ENCODE assay signal across 34 cellular contexts in genomic region chr13:112185466-112185865, GRCh38.
"Had no signal": no experiment of that assay in that cellular context is flagged by ENCODE, and none has a peak within 500 bp of the region (broad histone marks: within the 10 kb centered on the region; RNA-seq: fewer than 3 reads in every experiment).

No MANE protein-coding gene starts in this region.

- H3K27ac Mint-ChIP-seq: activated CD4-positive, alpha-beta memory T cell treated with anti-CD3 and anti-CD28 coated beads for 36 hours; activated CD4-positive, alpha-beta T cell treated with anti-CD3 and anti-CD28 coated beads for 36 hours; activated CD4-positive, alpha-beta T cell treated with anti-CD3 and anti-CD28 coated beads, Interleukin-2, amount 10 ng/mL, durations not matched to agents 24 days and 14 days; activated CD8-positive, alpha-beta memory T cell treated with anti-CD3 and anti-CD28 coated beads, Interleukin-2, amount 10 ng/mL, durations not matched to agents 7 days and 5 days; activated CD8-positive, alpha-beta T cell treated with anti-CD3 and anti-CD28 coated beads, Interleukin-2, amount 10 ng/mL, durations not matched to agents 7 days and 5 days; activated naive CD4-positive, alpha-beta T cell treated with anti-CD3 and anti-CD28 coated beads, Interleukin-2, amount 10 ng/mL, durations not matched to agents 7 days and 5 days; activated naive CD4-positive, alpha-beta T cell treated with anti-CD3 and anti-CD28 coated beads, Interleukin-2, amount 50 U/mL, for 72 hours; activated naive CD8-positive, alpha-beta T cell treated with anti-CD3 and anti-CD28 coated beads, Interleukin-2, amount 10 ng/mL, durations not matched to agents 7 days and 5 days; activated T-helper 1 cell treated with anti-CD3 and anti-CD28 coated beads, Interleukin-12 subunit alpha, Interleukin-12 subunit beta, Interleukin-2, Interleukin-4 antibody, amounts not matched to agents 30 ng/mL and 10 ng/mL and 1 ng/mL, durations not matched to agents 14 hours and 24 hours and 36 hours; activated T-helper 2 cell treated with anti-CD3 and anti-CD28 coated beads, Interferon-gamma antibody, Interleukin-2, Interleukin-4, amounts not matched to agents 10 μg/mL and 5 μg/mL and 100 μg/mL, durations not matched to agents 14 hours and 24 hours and 36 hours; effector memory CD8-positive, alpha-beta T cell; T-helper 17 cell; T-helper 2 cell treated with Interferon-gamma antibody and Interleukin-4, amounts not matched to agents 5 μg/mL and 100 μg/mL, for 36 hours had no signal

- H3K4me1 Mint-ChIP-seq: activated CD4-positive, alpha-beta T cell treated with anti-CD3 and anti-CD28 coated beads for 36 hours; activated CD4-positive, alpha-beta T cell treated with anti-CD3 and anti-CD28 coated beads, Interleukin-2, amount 10 ng/mL, durations not matched to agents 24 days and 14 days; activated CD8-positive, alpha-beta memory T cell treated with anti-CD3 and anti-CD28 coated beads, Interleukin-2, amount 10 ng/mL, durations not matched to agents 7 days and 5 days; activated naive CD4-positive, alpha-beta T cell treated with anti-CD3 and anti-CD28 coated beads, Interleukin-2, amount 10 ng/mL, durations not matched to agents 7 days and 5 days; activated naive CD8-positive, alpha-beta T cell treated with anti-CD3 and anti-CD28 coated beads, Interleukin-2, amount 10 ng/mL, durations not matched to agents 7 days and 5 days; T-helper 17 cell had no signal

- H3K9me3 Mint-ChIP-seq: activated CD4-positive, alpha-beta memory T cell treated with anti-CD3 and anti-CD28 coated beads for 36 hours; activated CD4-positive, alpha-beta T cell treated with anti-CD3 and anti-CD28 coated beads, Interleukin-2, amount 10 ng/mL, durations not matched to agents 24 days and 14 days; activated naive CD4-positive, alpha-beta T cell treated with anti-CD3 and anti-CD28 coated beads, Interleukin-2, amount 10 ng/mL, durations not matched to agents 7 days and 5 days; activated naive CD8-positive, alpha-beta T cell treated with anti-CD3 and anti-CD28 coated beads, Interleukin-2, amount 10 ng/mL, durations not matched to agents 7 days and 5 days; activated T-helper 1 cell treated with anti-CD3 and anti-CD28 coated beads, Interleukin-12 subunit alpha, Interleukin-12 subunit beta, Interleukin-2, Interleukin-4 antibody, amounts not matched to agents 30 ng/mL and 10 ng/mL and 1 ng/mL, durations not matched to agents 14 hours and 24 hours and 36 hours; activated T-helper 2 cell treated with anti-CD3 and anti-CD28 coated beads, Interferon-gamma antibody, Interleukin-2, Interleukin-4, amounts not matched to agents 10 μg/mL and 5 μg/mL and 100 μg/mL, durations not matched to agents 14 hours and 24 hours and 36 hours; effector memory CD8-positive, alpha-beta T cell; T-helper 2 cell treated with Interferon-gamma antibody and Interleukin-4, amounts not matched to agents 5 μg/mL and 100 μg/mL, for 36 hours had no signal

- H3K27me3 Mint-ChIP-seq: activated CD4-positive, alpha-beta T cell treated with anti-CD3 and anti-CD28 coated beads for 36 hours; activated CD4-positive, alpha-beta T cell treated with anti-CD3 and anti-CD28 coated beads, Interleukin-2, amount 10 ng/mL, durations not matched to agents 24 days and 14 days; activated CD8-positive, alpha-beta memory T cell treated with anti-CD3 and anti-CD28 coated beads, Interleukin-2, amount 10 ng/mL, durations not matched to agents 7 days and 5 days; activated naive CD4-positive, alpha-beta T cell treated with anti-CD3 and anti-CD28 coated beads, Interleukin-2, amount 10 ng/mL, durations not matched to agents 7 days and 5 days; activated naive CD8-positive, alpha-beta T cell treated with anti-CD3 and anti-CD28 coated beads, Interleukin-2, amount 10 ng/mL, durations not matched to agents 7 days and 5 days had no signal

- H3K4me3 ChIP-seq: ascending aorta, breast epithelium, cardiac muscle cell, colonic mucosa, gastrocnemius medialis, heart right ventricle had no signal

- H3K27me3 ChIP-seq: ascending aorta, colonic mucosa had no signal

- H3K36me3 Mint-ChIP-seq: activated CD4-positive, alpha-beta memory T cell treated with anti-CD3 and anti-CD28 coated beads for 36 hours; activated CD8-positive, alpha-beta memory T cell treated with anti-CD3 and anti-CD28 coated beads, Interleukin-2, amount 10 ng/mL, durations not matched to agents 7 days and 5 days; activated naive CD4-positive, alpha-beta T cell treated with anti-CD3 and anti-CD28 coated beads, Interleukin-2, amount 10 ng/mL, durations not matched to agents 7 days and 5 days; activated naive CD8-positive, alpha-beta T cell treated with anti-CD3 and anti-CD28 coated beads, Interleukin-2, amount 10 ng/mL, durations not matched to agents 7 days and 5 days; brain had no signal

- H3K4me3 Mint-ChIP-seq: activated CD4-positive, alpha-beta memory T cell treated with anti-CD3 and anti-CD28 coated beads for 36 hours; activated CD4-positive, alpha-beta T cell treated with anti-CD3 and anti-CD28 coated beads for 36 hours; activated CD4-positive, alpha-beta T cell treated with anti-CD3 and anti-CD28 coated beads, Interleukin-2, amount 10 ng/mL, durations not matched to agents 24 days and 14 days; activated CD8-positive, alpha-beta memory T cell treated with anti-CD3 and anti-CD28 coated beads, Interleukin-2, amount 10 ng/mL, durations not matched to agents 7 days and 5 days; activated CD8-positive, alpha-beta T cell treated with anti-CD3 and anti-CD28 coated beads, Interleukin-2, amount 10 ng/mL, durations not matched to agents 7 days and 5 days; activated naive CD4-positive, alpha-beta T cell treated with anti-CD3 and anti-CD28 coated beads, Interleukin-2, amount 10 ng/mL, durations not matched to agents 7 days and 5 days; activated naive CD8-positive, alpha-beta T cell treated with anti-CD3 and anti-CD28 coated beads, Interleukin-2, amount 10 ng/mL, durations not matched to agents 7 days and 5 days; activated T-helper 1 cell treated with anti-CD3 and anti-CD28 coated beads, Interleukin-12 subunit alpha, Interleukin-12 subunit beta, Interleukin-2, Interleukin-4 antibody, amounts not matched to agents 30 ng/mL and 10 ng/mL and 1 ng/mL, durations not matched to agents 14 hours and 24 hours and 36 hours; brain; effector memory CD8-positive, alpha-beta T cell; T-helper 17 cell; T-helper 2 cell treated with Interferon-gamma antibody and Interleukin-4, amounts not matched to agents 5 μg/mL and 100 μg/mL, for 36 hours had no signal

- H3K36me3 ChIP-seq: ascending aorta, breast epithelium, cardiac muscle cell, colonic mucosa, gastrocnemius medialis, heart right ventricle had no signal

- ATAC-seq: activated CD4-positive, alpha-beta T cell treated with anti-CD3 and anti-CD28 coated beads for 36 hours; activated CD8-positive, alpha-beta memory T cell treated with anti-CD3 and anti-CD28 coated beads, Interleukin-2, amount 10 ng/mL, durations not matched to agents 7 days and 5 days; activated CD8-positive, alpha-beta T cell treated with anti-CD3 and anti-CD28 coated beads, Interleukin-2, amount 10 ng/mL, durations not matched to agents 7 days and 5 days; activated naive CD4-positive, alpha-beta T cell treated with anti-CD3 and anti-CD28 coated beads, Interleukin-2, amount 50 U/mL, for 72 hours; effector memory CD8-positive, alpha-beta T cell; esophagus mucosa; gastrocnemius medialis; heart right ventricle; T-helper 17 cell had no signal

- DNase-seq: activated CD4-positive, alpha-beta memory T cell treated with anti-CD3 and anti-CD28 coated beads for 36 hours; activated CD4-positive, alpha-beta T cell treated with anti-CD3 and anti-CD28 coated beads for 36 hours; activated CD4-positive, alpha-beta T cell treated with anti-CD3 and anti-CD28 coated beads, Interleukin-2, amount 10 ng/mL, durations not matched to agents 24 days and 14 days; activated CD4-positive, CD25-positive, alpha-beta regulatory T cell; activated CD4-positive, CD25-positive, alpha-beta regulatory T cell treated with anti-CD3 and anti-CD28 coated beads, Interleukin-2, amount 50 U/mL, for 72 hours; activated CD8-positive, alpha-beta memory T cell treated with anti-CD3 and anti-CD28 coated beads, Interleukin-2, amount 10 ng/mL, durations not matched to agents 7 days and 5 days; activated CD8-positive, alpha-beta memory T cell treated with anti-CD3 and anti-CD28 coated beads, Interleukin-2, amount 50 U/mL, for 4 hours; activated CD8-positive, alpha-beta T cell treated with anti-CD3 and anti-CD28 coated beads, Interleukin-2, amount 10 ng/mL, durations not matched to agents 7 days and 5 days; activated effector memory CD4-positive, alpha-beta T cell treated with anti-CD3 and anti-CD28 coated beads, Interleukin-2, amount 50 U/mL, for 16 hours; activated naive CD4-positive, alpha-beta T cell treated with anti-CD3 and anti-CD28 coated beads, Interleukin-2, amount 10 ng/mL, durations not matched to agents 7 days and 5 days; activated naive CD8-positive, alpha-beta T cell treated with anti-CD3 and anti-CD28 coated beads, Interleukin-2, amount 10 ng/mL, durations not matched to agents 7 days and 5 days; activated T-cell treated with anti-CD3 and anti-CD28 coated beads, Interleukin-2, amount 50 U/mL, for 1 hour; activated T-cell treated with anti-CD3 and anti-CD28 coated beads, Interleukin-2, amount 50 U/mL, for 48 hours; central memory CD4-positive, alpha-beta T cell; cerebellar nuclear complex; colonic mucosa; dermis blood vessel endothelial cell; effector CD4-positive, alpha-beta T cell; effector memory CD8-positive, alpha-beta T cell; foreskin fibroblast; gastrocnemius medialis; heart right ventricle; T-helper 1 cell; T-helper 17 cell; T1000 had no signal

- H3K27ac ChIP-seq: ascending aorta, breast epithelium, cardiac muscle cell, colonic mucosa, gastrocnemius medialis, heart right ventricle had no signal

- H3K9me3 ChIP-seq: ascending aorta, breast epithelium, colonic mucosa, gastrocnemius medialis had no signal

- H3K4me1 ChIP-seq: ascending aorta, breast epithelium, colonic mucosa, gastrocnemius medialis, heart right ventricle had no signal
